In genomic region chr19:13102416-13102665, GRCh38 we compare ENCODE assay signal across 9 cellular contexts. TPM values are rescaled to one million over a fixed set of nuclear protein-coding genes. Genes with fewer than 3 reads are reported as not detected.
DNase-seq lines count a peak whose midpoint lies in the region; ATAC-seq and TF ChIP-seq lines count a peak whose summit lies in the region.
"Had no signal": no experiment of that assay in that cellular context is flagged by ENCODE, and none has a peak within 500 bp of the region (broad histone marks: within the 10 kb centered on the region; RNA-seq: fewer than 3 reads in every experiment).

No MANE protein-coding gene starts in this region.

- peaks cover 12% of the 10 kb centered on the region for H3K4me1 ChIP-seq in HUES6 (ENCODE audit: control insufficient read depth, insufficient read depth, low read length)
- H3K4me1 ChIP-seq in effector memory CD4-positive, alpha-beta T cell (ENCODE audit: control insufficient read depth, insufficient read depth, low read length, poor library complexity, severe bottlenecking), result peaks cover 68% of the 10 kb centered on the region
- peaks cover 10% of the 10 kb centered on the region for H3K4me1 ChIP-seq in neuron (ENCODE audit: insufficient read depth, low read length)

- POLR2A ChIA-PET in CD4-positive, alpha-beta T cell (lab: Charles Lee), result interaction anchor here (1.2 to 3.5 kb wide), 4 partner anchors 15 to 53 kb away, joined by 3 to 38 read pairs (median 18); partner anchors contain the start of genes NACC1 and TRMT1

- peaks cover 53% of the 10 kb centered on the region for H3K4me1 Mint-ChIP-seq in CD4-positive, alpha-beta T cell (ENCODE audit: low read depth)

- no peaks in the 10 kb centered on the region for H3K9me3 Mint-ChIP-seq in CD4-positive, alpha-beta T cell

- H3K9ac ChIP-seq in HUES6 (ENCODE audit: low read length), result peak overlapping the region; percentile 76

- intact Hi-C loops in CD4-positive, alpha-beta T cell (cut with DNase I, micrococcal nuclease), result no loop called here

- H3K9me3 ChIP-seq in CD4-positive, alpha-beta T cell (ENCODE audit: control insufficient read depth, low read length), result no peaks in the 10 kb centered on the region
- H3K9me3 ChIP-seq in HUES6 (ENCODE audit: control insufficient read depth, insufficient read depth, low read depth, low read length) (no peaks in the 10 kb centered on the region), neuron (ENCODE audit: low read length) (peaks cover 2% of the 10 kb centered on the region)
- H3K9me3 ChIP-seq in effector memory CD4-positive, alpha-beta T cell (ENCODE audit: control insufficient read depth, low read length), result no peaks in the 10 kb centered on the region

- H3K4me3 Mint-ChIP-seq in CD4-positive, alpha-beta T cell, result peak overlapping the region; percentile 83

- H2AFZ ChIP-seq in neuron (ENCODE audit: low read depth, low read length), result peak overlapping the region; percentile 72

- no peak for TF ChIP-seq CTCF in CD4-positive, alpha-beta T cell (IDR thresholded peaks at IDR 0.05)

- no peak for ATAC-seq in CD4-positive, alpha-beta T cell (ENCODE audit: poor library complexity)
- ATAC-seq in HG03342 (IDR thresholded peaks at IDR 0.05; ENCODE audit: unreplicated experiment) (no peak), HG02798 (IDR thresholded peaks at IDR 0.05; ENCODE audit: poor library complexity, unreplicated experiment) (no peak), GM18520 (IDR thresholded peaks at IDR 0.05; ENCODE audit: unreplicated experiment) (no peak)

- H3K27me3 ChIP-seq in CD4-positive, alpha-beta T cell (ENCODE audit: control insufficient read depth, insufficient read depth, low read length), result peaks cover 7% of the 10 kb centered on the region
- H3K27me3 ChIP-seq in HUES6 (ENCODE audit: control insufficient read depth, insufficient read depth, low read length) (peaks cover 46% of the 10 kb centered on the region), neuron (ENCODE audit: insufficient read depth, low read length) (peaks cover 30% of the 10 kb centered on the region)
- H3K27me3 ChIP-seq in effector memory CD4-positive, alpha-beta T cell (replicated peaks; ENCODE audit: control insufficient read depth, insufficient read depth, low read length, poor library complexity, severe bottlenecking), result peaks cover 5% of the 10 kb centered on the region

- peak overlapping the region; percentile 76 for H3K27ac Mint-ChIP-seq in CD4-positive, alpha-beta T cell

- CTCF ChIA-PET in CD4-positive, alpha-beta T cell (lab: Charles Lee), result interaction anchor here (0.5 to 1.3 kb wide), 3 partner anchors 125 to 137 kb away, joined by 3 to 4 read pairs (median 4); no protein-coding TSS in a partner anchor

- peak overlapping the region; percentile 73 for H3K27ac ChIP-seq in CD4-positive, alpha-beta T cell (ENCODE audit: low read depth, low read length)
- H3K27ac ChIP-seq in HUES6 (ENCODE audit: low read depth, low read length), result peak overlapping the region; percentile 70; the same call in 1 of the 2 replicates
- peak overlapping the region; percentile 65 for H3K27ac ChIP-seq in effector memory CD4-positive, alpha-beta T cell (ENCODE audit: insufficient read depth, low read length, poor library complexity, severe bottlenecking)

- peaks cover 6% of the 10 kb centered on the region for H3K36me3 Mint-ChIP-seq in CD4-positive, alpha-beta T cell (ENCODE audit: low read depth)

- H3K36me3 ChIP-seq in HUES6 (ENCODE audit: control insufficient read depth, insufficient read depth, low read length), result peaks cover 8% of the 10 kb centered on the region
- H3K36me3 ChIP-seq in effector memory CD4-positive, alpha-beta T cell (ENCODE audit: control insufficient read depth, insufficient read depth, low read length), result no peaks in the 10 kb centered on the region
- peaks cover 9% of the 10 kb centered on the region for H3K36me3 ChIP-seq in neuron (ENCODE audit: insufficient read depth, low read length)

- DNase-seq in CD4-positive, alpha-beta T cell, result no peak
- no peak for DNase-seq in effector memory CD4-positive, alpha-beta T cell
- DNase-seq in hypothalamus (lab: John Stamatoyannopoulos, UW), result no peak
- DNase-seq: NCI-H2081 had no signal

- H3K4me3 ChIP-seq in HUES6 (ENCODE audit: low read depth, low read length), result peak overlapping the region; percentile 54
- peak overlapping the region; percentile 63 for H3K4me3 ChIP-seq in effector memory CD4-positive, alpha-beta T cell (ENCODE audit: insufficient read depth, low read depth, low read length, poor library complexity, severe bottlenecking)
- H3K4me3 ChIP-seq in neuron (ENCODE audit: low read length), result peak overlapping the region; percentile 46

- H3K27me3 Mint-ChIP-seq in CD4-positive, alpha-beta T cell, result peaks cover 8% of the 10 kb centered on the region

RNA-seq across cellular contexts. Expression of gene LYL1, which starts 0.3 kb away (rescaled TPM):
- total RNA-seq in CD4-positive, alpha-beta T cell, result 1 to 10 TPM; 1.9 to 2.1 TPM

RNA-seq across cellular contexts. Expression of gene TRMT1, which starts 14.2 kb away (rescaled TPM):
- 10 to 100 TPM; 60.5 to 63.4 TPM for total RNA-seq in CD4-positive, alpha-beta T cell

RNA-seq across cellular contexts. Expression of gene NACC1, which starts 15.7 kb away (rescaled TPM):
- 10 to 100 TPM; 13.0 to 13.5 TPM for total RNA-seq in CD4-positive, alpha-beta T cell

RNA-seq across cellular contexts. Expression of gene STX10, which starts 47.8 kb away (rescaled TPM):
- 10 to 100 TPM; 40.9 to 43.9 TPM for total RNA-seq in CD4-positive, alpha-beta T cell

RNA-seq across cellular contexts. Expression of gene IER2, which starts 47.9 kb away (rescaled TPM):
- 100 to 1,000 TPM; 254 to 255 TPM for total RNA-seq in CD4-positive, alpha-beta T cell
